In the genomic region with DNA sequence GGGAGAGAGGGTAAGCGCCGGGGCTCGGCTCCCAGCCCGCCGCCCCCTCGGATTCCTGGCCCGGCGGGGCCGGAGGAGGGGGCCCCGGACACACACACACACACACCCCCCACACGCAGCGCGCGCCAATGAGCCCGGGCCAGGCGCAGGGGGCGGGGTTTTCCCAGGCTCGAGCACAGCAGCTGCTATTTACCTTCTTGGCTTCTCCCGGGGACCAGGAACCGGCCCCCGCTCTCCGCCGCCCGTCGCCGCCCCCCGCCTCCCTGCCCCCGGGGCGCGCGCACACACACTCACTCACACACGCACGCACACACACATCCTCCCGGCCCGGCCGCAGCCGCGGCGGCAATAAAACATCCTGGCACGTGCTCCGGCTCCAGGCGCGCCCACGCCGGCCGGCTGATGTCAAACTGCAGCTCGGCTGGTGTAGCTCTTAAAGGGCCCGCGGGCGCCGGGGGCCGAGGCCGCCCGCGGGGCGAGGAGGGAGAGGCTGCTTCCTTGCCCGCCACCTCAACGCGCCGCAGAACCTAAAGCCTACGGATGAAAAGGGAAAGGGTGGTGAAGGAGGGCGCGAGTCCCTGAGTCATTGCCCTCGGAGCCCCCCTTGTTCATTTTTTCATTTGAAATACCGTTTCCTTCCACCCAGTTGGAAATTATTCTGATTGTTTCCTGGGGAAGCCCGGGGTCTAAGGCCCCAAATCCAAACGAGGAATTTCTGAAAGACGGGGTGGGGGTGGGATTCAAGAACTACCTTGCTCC, we compare ENCODE assay signal across 1 cellular context.
TF ChIP-seq lines count a peak whose summit lies in the region.

No MANE protein-coding gene starts in this region.

TF ChIP-seq in HEK293, 187 proteins besides CTCF, POLR2A, EP300 and RAD21 (continued from another document and continues in another):
- TF ChIP-seq, protein P1, sequence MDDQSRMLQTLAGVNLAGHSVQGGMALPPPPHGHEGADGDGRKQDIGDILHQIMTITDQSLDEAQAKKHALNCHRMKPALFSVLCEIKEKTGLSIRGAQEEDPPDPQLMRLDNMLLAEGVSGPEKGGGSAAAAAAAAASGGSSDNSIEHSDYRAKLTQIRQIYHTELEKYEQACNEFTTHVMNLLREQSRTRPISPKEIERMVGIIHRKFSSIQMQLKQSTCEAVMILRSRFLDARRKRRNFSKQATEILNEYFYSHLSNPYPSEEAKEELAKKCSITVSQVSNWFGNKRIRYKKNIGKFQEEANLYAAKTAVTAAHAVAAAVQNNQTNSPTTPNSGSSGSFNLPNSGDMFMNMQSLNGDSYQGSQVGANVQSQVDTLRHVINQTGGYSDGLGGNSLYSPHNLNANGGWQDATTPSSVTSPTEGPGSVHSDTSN (CRISPR knock-in tag; IDR thresholded peaks at IDR 0.05): 0 out of 2 replicates have a peak, but pooled peaks have one; percentile 14
- TF ChIP-seq GLIS1 (tag by site-specific recombination; IDR thresholded peaks at IDR 0.05) (peak; percentile 99), ZNF140 (tag by site-specific recombination; IDR thresholded peaks at IDR 0.05) (no peak), ZIC2 (tag by site-specific recombination; IDR thresholded peaks at IDR 0.05) (peak; percentile 100), ZNF404 (tag by site-specific recombination; IDR thresholded peaks at IDR 0.05) (no peak), ZNF785 (tag by site-specific recombination; IDR thresholded peaks at IDR 0.05) (peak; percentile 94), ZNF211 (tag by site-specific recombination; IDR thresholded peaks at IDR 0.05; ENCODE audit: low read depth) (no peak), ZNF768 (tag by site-specific recombination; IDR thresholded peaks at IDR 0.05) (no peak), ZNF274 (IDR thresholded peaks at IDR 0.05; ENCODE audit: low read length) (no peak), ZNF274 (tag by site-specific recombination; IDR thresholded peaks at IDR 0.05; ENCODE audit: borderline replicate concordance) (no peak), ZNF585B (tag by site-specific recombination; IDR thresholded peaks at IDR 0.05) (no peak), ZNF202 (tag by site-specific recombination; IDR thresholded peaks at IDR 0.05; ENCODE audit: borderline replicate concordance) (no peak), OVOL3 (tag by site-specific recombination; IDR thresholded peaks at IDR 0.05) (peak; percentile 80)
- TF ChIP-seq, protein P2, sequence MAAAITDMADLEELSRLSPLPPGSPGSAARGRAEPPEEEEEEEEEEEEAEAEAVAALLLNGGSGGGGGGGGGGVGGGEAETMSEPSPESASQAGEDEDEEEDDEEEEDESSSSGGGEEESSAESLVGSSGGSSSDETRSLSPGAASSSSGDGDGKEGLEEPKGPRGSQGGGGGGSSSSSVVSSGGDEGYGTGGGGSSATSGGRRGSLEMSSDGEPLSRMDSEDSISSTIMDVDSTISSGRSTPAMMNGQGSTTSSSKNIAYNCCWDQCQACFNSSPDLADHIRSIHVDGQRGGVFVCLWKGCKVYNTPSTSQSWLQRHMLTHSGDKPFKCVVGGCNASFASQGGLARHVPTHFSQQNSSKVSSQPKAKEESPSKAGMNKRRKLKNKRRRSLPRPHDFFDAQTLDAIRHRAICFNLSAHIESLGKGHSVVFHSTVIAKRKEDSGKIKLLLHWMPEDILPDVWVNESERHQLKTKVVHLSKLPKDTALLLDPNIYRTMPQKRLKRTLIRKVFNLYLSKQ (tag by site-specific recombination; IDR thresholded peaks at IDR 0.05; ENCODE audit: borderline replicate concordance): no peak
- TF ChIP-seq, protein P3, sequence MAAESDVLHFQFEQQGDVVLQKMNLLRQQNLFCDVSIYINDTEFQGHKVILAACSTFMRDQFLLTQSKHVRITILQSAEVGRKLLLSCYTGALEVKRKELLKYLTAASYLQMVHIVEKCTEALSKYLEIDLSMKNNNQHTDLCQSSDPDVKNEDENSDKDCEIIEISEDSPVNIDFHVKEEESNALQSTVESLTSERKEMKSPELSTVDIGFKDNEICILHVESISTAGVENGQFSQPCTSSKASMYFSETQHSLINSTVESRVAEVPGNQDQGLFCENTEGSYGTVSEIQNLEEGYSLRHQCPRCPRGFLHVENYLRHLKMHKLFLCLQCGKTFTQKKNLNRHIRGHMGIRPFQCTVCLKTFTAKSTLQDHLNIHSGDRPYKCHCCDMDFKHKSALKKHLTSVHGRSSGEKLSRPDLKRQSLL (tag by site-specific recombination; IDR thresholded peaks at IDR 0.05): peak; percentile 86
- TF ChIP-seq, protein P4, sequence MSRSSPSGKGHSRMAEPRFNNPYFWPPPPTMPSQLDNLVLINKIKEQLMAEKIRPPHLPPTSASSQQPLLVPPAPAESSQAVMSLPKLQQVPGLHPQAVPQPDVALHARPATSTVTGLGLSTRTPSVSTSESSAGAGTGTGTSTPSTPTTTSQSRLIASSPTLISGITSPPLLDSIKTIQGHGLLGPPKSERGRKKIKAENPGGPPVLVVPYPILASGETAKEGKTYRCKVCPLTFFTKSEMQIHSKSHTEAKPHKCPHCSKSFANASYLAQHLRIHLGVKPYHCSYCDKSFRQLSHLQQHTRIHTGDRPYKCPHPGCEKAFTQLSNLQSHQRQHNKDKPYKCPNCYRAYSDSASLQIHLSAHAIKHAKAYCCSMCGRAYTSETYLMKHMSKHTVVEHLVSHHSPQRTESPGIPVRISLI (tag by site-specific recombination; IDR thresholded peaks at IDR 0.05): no peak
- TF ChIP-seq, protein P5, sequence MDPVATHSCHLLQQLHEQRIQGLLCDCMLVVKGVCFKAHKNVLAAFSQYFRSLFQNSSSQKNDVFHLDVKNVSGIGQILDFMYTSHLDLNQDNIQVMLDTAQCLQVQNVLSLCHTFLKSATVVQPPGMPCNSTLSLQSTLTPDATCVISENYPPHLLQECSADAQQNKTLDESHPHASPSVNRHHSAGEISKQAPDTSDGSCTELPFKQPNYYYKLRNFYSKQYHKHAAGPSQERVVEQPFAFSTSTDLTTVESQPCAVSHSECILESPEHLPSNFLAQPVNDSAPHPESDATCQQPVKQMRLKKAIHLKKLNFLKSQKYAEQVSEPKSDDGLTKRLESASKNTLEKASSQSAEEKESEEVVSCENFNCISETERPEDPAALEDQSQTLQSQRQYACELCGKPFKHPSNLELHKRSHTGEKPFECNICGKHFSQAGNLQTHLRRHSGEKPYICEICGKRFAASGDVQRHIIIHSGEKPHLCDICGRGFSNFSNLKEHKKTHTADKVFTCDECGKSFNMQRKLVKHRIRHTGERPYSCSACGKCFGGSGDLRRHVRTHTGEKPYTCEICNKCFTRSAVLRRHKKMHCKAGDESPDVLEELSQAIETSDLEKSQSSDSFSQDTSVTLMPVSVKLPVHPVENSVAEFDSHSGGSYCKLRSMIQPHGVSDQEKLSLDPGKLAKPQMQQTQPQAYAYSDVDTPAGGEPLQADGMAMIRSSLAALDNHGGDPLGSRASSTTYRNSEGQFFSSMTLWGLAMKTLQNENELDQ (tag by site-specific recombination; IDR thresholded peaks at IDR 0.05; ENCODE audit: low read depth): no peak
- TF ChIP-seq, protein P6, sequence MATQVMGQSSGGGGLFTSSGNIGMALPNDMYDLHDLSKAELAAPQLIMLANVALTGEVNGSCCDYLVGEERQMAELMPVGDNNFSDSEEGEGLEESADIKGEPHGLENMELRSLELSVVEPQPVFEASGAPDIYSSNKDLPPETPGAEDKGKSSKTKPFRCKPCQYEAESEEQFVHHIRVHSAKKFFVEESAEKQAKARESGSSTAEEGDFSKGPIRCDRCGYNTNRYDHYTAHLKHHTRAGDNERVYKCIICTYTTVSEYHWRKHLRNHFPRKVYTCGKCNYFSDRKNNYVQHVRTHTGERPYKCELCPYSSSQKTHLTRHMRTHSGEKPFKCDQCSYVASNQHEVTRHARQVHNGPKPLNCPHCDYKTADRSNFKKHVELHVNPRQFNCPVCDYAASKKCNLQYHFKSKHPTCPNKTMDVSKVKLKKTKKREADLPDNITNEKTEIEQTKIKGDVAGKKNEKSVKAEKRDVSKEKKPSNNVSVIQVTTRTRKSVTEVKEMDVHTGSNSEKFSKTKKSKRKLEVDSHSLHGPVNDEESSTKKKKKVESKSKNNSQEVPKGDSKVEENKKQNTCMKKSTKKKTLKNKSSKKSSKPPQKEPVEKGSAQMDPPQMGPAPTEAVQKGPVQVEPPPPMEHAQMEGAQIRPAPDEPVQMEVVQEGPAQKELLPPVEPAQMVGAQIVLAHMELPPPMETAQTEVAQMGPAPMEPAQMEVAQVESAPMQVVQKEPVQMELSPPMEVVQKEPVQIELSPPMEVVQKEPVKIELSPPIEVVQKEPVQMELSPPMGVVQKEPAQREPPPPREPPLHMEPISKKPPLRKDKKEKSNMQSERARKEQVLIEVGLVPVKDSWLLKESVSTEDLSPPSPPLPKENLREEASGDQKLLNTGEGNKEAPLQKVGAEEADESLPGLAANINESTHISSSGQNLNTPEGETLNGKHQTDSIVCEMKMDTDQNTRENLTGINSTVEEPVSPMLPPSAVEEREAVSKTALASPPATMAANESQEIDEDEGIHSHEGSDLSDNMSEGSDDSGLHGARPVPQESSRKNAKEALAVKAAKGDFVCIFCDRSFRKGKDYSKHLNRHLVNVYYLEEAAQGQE (tag by site-specific recombination; IDR thresholded peaks at IDR 0.05): peak; percentile 69
- TF ChIP-seq, protein P7, sequence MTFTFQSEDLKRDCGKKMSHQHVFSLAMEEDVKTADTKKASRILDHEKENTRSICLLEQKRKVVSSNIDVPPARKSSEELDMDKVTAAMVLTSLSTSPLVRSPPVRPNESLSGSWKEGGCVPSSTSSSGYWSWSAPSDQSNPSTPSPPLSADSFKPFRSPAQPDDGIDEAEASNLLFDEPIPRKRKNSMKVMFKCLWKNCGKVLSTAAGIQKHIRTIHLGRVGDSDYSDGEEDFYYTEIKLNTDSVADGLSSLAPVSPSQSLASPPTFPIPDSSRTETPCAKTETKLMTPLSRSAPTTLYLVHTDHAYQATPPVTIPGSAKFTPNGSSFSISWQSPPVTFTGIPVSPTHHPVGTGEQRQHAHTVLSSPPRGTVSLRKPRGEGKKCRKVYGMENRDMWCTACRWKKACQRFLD (tag by site-specific recombination; IDR thresholded peaks at IDR 0.05): peak; percentile 98
- TF ChIP-seq, protein P8, sequence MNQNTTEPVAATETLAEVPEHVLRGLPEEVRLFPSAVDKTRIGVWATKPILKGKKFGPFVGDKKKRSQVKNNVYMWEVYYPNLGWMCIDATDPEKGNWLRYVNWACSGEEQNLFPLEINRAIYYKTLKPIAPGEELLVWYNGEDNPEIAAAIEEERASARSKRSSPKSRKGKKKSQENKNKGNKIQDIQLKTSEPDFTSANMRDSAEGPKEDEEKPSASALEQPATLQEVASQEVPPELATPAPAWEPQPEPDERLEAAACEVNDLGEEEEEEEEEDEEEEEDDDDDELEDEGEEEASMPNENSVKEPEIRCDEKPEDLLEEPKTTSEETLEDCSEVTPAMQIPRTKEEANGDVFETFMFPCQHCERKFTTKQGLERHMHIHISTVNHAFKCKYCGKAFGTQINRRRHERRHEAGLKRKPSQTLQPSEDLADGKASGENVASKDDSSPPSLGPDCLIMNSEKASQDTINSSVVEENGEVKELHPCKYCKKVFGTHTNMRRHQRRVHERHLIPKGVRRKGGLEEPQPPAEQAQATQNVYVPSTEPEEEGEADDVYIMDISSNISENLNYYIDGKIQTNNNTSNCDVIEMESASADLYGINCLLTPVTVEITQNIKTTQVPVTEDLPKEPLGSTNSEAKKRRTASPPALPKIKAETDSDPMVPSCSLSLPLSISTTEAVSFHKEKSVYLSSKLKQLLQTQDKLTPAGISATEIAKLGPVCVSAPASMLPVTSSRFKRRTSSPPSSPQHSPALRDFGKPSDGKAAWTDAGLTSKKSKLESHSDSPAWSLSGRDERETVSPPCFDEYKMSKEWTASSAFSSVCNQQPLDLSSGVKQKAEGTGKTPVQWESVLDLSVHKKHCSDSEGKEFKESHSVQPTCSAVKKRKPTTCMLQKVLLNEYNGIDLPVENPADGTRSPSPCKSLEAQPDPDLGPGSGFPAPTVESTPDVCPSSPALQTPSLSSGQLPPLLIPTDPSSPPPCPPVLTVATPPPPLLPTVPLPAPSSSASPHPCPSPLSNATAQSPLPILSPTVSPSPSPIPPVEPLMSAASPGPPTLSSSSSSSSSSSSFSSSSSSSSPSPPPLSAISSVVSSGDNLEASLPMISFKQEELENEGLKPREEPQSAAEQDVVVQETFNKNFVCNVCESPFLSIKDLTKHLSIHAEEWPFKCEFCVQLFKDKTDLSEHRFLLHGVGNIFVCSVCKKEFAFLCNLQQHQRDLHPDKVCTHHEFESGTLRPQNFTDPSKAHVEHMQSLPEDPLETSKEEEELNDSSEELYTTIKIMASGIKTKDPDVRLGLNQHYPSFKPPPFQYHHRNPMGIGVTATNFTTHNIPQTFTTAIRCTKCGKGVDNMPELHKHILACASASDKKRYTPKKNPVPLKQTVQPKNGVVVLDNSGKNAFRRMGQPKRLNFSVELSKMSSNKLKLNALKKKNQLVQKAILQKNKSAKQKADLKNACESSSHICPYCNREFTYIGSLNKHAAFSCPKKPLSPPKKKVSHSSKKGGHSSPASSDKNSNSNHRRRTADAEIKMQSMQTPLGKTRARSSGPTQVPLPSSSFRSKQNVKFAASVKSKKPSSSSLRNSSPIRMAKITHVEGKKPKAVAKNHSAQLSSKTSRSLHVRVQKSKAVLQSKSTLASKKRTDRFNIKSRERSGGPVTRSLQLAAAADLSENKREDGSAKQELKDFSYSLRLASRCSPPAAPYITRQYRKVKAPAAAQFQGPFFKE (tag by site-specific recombination; IDR thresholded peaks at IDR 0.05; ENCODE audit: borderline replicate concordance): no peak
- TF ChIP-seq, protein P9, sequence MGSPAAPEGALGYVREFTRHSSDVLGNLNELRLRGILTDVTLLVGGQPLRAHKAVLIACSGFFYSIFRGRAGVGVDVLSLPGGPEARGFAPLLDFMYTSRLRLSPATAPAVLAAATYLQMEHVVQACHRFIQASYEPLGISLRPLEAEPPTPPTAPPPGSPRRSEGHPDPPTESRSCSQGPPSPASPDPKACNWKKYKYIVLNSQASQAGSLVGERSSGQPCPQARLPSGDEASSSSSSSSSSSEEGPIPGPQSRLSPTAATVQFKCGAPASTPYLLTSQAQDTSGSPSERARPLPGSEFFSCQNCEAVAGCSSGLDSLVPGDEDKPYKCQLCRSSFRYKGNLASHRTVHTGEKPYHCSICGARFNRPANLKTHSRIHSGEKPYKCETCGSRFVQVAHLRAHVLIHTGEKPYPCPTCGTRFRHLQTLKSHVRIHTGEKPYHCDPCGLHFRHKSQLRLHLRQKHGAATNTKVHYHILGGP (tag by site-specific recombination; IDR thresholded peaks at IDR 0.05): peak; percentile 39; the same call in 1 of the 2 replicates
- TF ChIP-seq, protein P10, sequence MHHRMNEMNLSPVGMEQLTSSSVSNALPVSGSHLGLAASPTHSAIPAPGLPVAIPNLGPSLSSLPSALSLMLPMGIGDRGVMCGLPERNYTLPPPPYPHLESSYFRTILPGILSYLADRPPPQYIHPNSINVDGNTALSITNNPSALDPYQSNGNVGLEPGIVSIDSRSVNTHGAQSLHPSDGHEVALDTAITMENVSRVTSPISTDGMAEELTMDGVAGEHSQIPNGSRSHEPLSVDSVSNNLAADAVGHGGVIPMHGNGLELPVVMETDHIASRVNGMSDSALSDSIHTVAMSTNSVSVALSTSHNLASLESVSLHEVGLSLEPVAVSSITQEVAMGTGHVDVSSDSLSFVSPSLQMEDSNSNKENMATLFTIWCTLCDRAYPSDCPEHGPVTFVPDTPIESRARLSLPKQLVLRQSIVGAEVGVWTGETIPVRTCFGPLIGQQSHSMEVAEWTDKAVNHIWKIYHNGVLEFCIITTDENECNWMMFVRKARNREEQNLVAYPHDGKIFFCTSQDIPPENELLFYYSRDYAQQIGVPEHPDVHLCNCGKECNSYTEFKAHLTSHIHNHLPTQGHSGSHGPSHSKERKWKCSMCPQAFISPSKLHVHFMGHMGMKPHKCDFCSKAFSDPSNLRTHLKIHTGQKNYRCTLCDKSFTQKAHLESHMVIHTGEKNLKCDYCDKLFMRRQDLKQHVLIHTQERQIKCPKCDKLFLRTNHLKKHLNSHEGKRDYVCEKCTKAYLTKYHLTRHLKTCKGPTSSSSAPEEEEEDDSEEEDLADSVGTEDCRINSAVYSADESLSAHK (tag by site-specific recombination; IDR thresholded peaks at IDR 0.05): peak; percentile 99
